In genomic region chr6:11772109-11772830, GRCh38 we compare ENCODE assay signal across 10 cellular contexts. TPM values are rescaled to one million over a fixed set of nuclear protein-coding genes. Genes with fewer than 3 reads are reported as not detected.
DNase-seq lines count a peak whose midpoint lies in the region; ATAC-seq and TF ChIP-seq lines count a peak whose summit lies in the region.
"Had no signal": no experiment of that assay in that cellular context is flagged by ENCODE, and none has a peak within 500 bp of the region (broad histone marks: within the 10 kb centered on the region; RNA-seq: fewer than 3 reads in every experiment).

No MANE protein-coding gene starts in this region.

- peak overlapping the region; percentile 48 for H3K27ac Mint-ChIP-seq in activated naive CD4-positive, alpha-beta T cell treated with anti-CD3 and anti-CD28 coated beads, Interleukin-2, amount 50 U/mL, for 24 hours
- no peak overlapping the region for H3K27ac Mint-ChIP-seq in natural killer cell

- RAD21 ChIA-PET in HCT116 (lab: Charles Lee; ENCODE audit: low non-redundant PET in 1 of 2, low total read pairs in 2 of 2, uncharacterized antibody in 2 of 2, unreplicated experiment in 2 of 2): no interaction called here

- H3K79me2 ChIP-seq in HCT116 (ENCODE audit: insufficient read depth, low read length): no peaks in the 10 kb centered on the region

- H3K4me3 Mint-ChIP-seq in activated naive CD4-positive, alpha-beta T cell treated with anti-CD3 and anti-CD28 coated beads, Interleukin-2, amount 50 U/mL, for 24 hours: no peak overlapping the region
- no peak overlapping the region for H3K4me3 Mint-ChIP-seq in natural killer cell

- H3K4me2 ChIP-seq in HCT116 (ENCODE audit: low read length): peak overlapping the region; percentile 73

- DNase-seq in 8988T: peak; percentile 49
- DNase-seq in HCT116 (ENCODE audit: low read depth, low spot score): peak; percentile 76
- peak; percentile 37 for DNase-seq in iPS-NIHi7 (ENCODE audit: extremely low spot score)
- no peak for DNase-seq in natural killer cell
- DNase-seq in NK-92 (lab: John Stamatoyannopoulos, UW; ENCODE audit: unreplicated experiment): no peak
- DNase-seq: activated CD4-positive, alpha-beta T cell treated with anti-CD3 and anti-CD28 coated beads, Interleukin-2, amount 50 U/mL, for 4 hours; glutamatergic neuron had no signal

- H3K36me3 ChIP-seq in HCT116 (ENCODE audit: control insufficient read depth in 1 of 2, insufficient read depth in 2 of 2, low read length in 2 of 2): no peaks in the 10 kb centered on the region

- peak overlapping the region; percentile 66 for H2AFZ ChIP-seq in HCT116 (ENCODE audit: low read depth, low read length, poor library complexity, severe bottlenecking)

- peak; percentile 21; the same call in 1 of the 2 replicates for TF ChIP-seq RAD21 in HCT116 (IDR thresholded peaks at IDR 0.05; ENCODE audit: low read depth)

- H3K9ac ChIP-seq in HCT116 (ENCODE audit: low read length): peak overlapping the region; percentile 49

- H3K4me1 ChIP-seq in HCT116 (ENCODE audit: control insufficient read depth in 1 of 2, insufficient read depth in 2 of 2, low read length in 2 of 2): peaks cover 28 to 54% of the 10 kb centered on the region in 2 experiments

- peak; percentile 74 for ATAC-seq in HCT116
- ATAC-seq in natural killer cell: no peak
- ATAC-seq in GM19452 (IDR thresholded peaks at IDR 0.05; ENCODE audit: unreplicated experiment): no peak
- no peak for ATAC-seq in GM18907 (IDR thresholded peaks at IDR 0.05; ENCODE audit: unreplicated experiment)

- no peak for TF ChIP-seq POLR2A in HCT116 (IDR thresholded peaks at IDR 0.05; ENCODE audit: borderline replicate concordance, extremely low read depth, insufficient read depth, insufficient read length)

- H3K36me3 Mint-ChIP-seq in activated naive CD4-positive, alpha-beta T cell treated with anti-CD3 and anti-CD28 coated beads, Interleukin-2, amount 50 U/mL, for 24 hours: no peaks in the 10 kb centered on the region
- H3K36me3 Mint-ChIP-seq in natural killer cell: no peaks in the 10 kb centered on the region

- no TSS peak for BruUV-seq in HCT116 (replicated peaks; lab: Mats Ljungman, UMichigan)

- H3K4me1 Mint-ChIP-seq in activated naive CD4-positive, alpha-beta T cell treated with anti-CD3 and anti-CD28 coated beads, Interleukin-2, amount 50 U/mL, for 24 hours: peaks cover 19% of the 10 kb centered on the region
- no peaks in the 10 kb centered on the region for H3K4me1 Mint-ChIP-seq in natural killer cell

- no peaks in the 10 kb centered on the region for H4K20me1 ChIP-seq in HCT116 (ENCODE audit: insufficient read depth)

- TF ChIP-seq CTCF in HCT116 (IDR thresholded peaks at IDR 0.05 in 2 of 3, conservative IDR thresholded peaks at IDR 0.05 in 1 of 3; ENCODE audit: borderline replicate concordance in 1 of 3, insufficient read depth in 1 of 3, low read depth in 2 of 3, low read length in 2 of 3) (no peak), natural killer cell (IDR thresholded peaks at IDR 0.05) (no peak)

- POLR2A ChIA-PET in HCT116 (lab: Charles Lee): no interaction called here

- H3K9me3 ChIP-seq in HCT116 (ENCODE audit: control insufficient read depth in 1 of 2, insufficient read depth in 1 of 2, low read depth in 1 of 2, low read length in 2 of 2): no peaks in the 10 kb centered on the region

- no peaks in the 10 kb centered on the region for H3K9me2 ChIP-seq in HCT116 (ENCODE audit: insufficient read depth)

- H3K4me3 ChIP-seq in HCT116 (replicated peaks in 1 of 2; ENCODE audit: low read depth in 1 of 2, low read length in 2 of 2): peak overlapping the region in 1 of 2 experiments; percentile 26; a peak in 1 of 4 replicates

- CTCF ChIA-PET in HCT116 (lab: Charles Lee): no interaction called here

- intact Hi-C loops in HCT116 (cut with micrococcal nuclease) (no loop called here), natural killer cell (cut with micrococcal nuclease) (no loop called here)

- H3K27me3 Mint-ChIP-seq in activated naive CD4-positive, alpha-beta T cell treated with anti-CD3 and anti-CD28 coated beads, Interleukin-2, amount 50 U/mL, for 24 hours: no peaks in the 10 kb centered on the region
- peaks cover 5 to 24% of the 10 kb centered on the region in 2 donors for H3K27me3 Mint-ChIP-seq in natural killer cell (ENCODE audit: low read depth in 2 of 2)

- peak overlapping the region; percentile 19; the same call in 1 of the 2 replicates for H3K27ac ChIP-seq in HCT116 (ENCODE audit: low read depth, low read length)

- no peaks in the 10 kb centered on the region for H3K9me3 Mint-ChIP-seq in activated naive CD4-positive, alpha-beta T cell treated with anti-CD3 and anti-CD28 coated beads, Interleukin-2, amount 50 U/mL, for 24 hours
- no peaks in the 10 kb centered on the region for H3K9me3 Mint-ChIP-seq in natural killer cell

- H3K27me3 ChIP-seq in HCT116 (ENCODE audit: insufficient read depth, low read length): no peaks in the 10 kb centered on the region

TF ChIP-seq in HCT116, 20 proteins besides CTCF, POLR2A, EP300 and RAD21 (continues in another document):
- TF ChIP-seq MAX (IDR thresholded peaks at IDR 0.05) (peak; percentile 57; the same call in 1 of the 2 replicates), POLR2AphosphoS5 (IDR thresholded peaks at IDR 0.05; ENCODE audit: low read depth, low read length) (peak; percentile 68; the same call in 1 of the 2 replicates), TCF7L2 (IDR thresholded peaks at IDR 0.05; ENCODE audit: borderline replicate concordance, extremely low read depth, insufficient read depth, insufficient read length) (peak; percentile 65), SIN3A (IDR thresholded peaks at IDR 0.05; ENCODE audit: low read depth) (no peak), ZBTB33 (IDR thresholded peaks at IDR 0.05; ENCODE audit: extremely low read depth, insufficient replicate concordance, low read length) (no peak), FOSL1 (IDR thresholded peaks at IDR 0.05; ENCODE audit: low read depth) (peak; percentile 92), YY1 (IDR thresholded peaks at IDR 0.05; ENCODE audit: extremely low read depth, insufficient replicate concordance, low read depth, low read length) (no peak), ZFX (IDR thresholded peaks at IDR 0.05) (no peak), JUND (IDR thresholded peaks at IDR 0.05) (peak; percentile 90), REST (IDR thresholded peaks at IDR 0.05; ENCODE audit: low read depth) (no peak), ATF3 (IDR thresholded peaks at IDR 0.05) (peak; percentile 92), SP1 (IDR thresholded peaks at IDR 0.05; ENCODE audit: low read depth) (peak; percentile 90), ZNF274 (IDR thresholded peaks at IDR 0.05; ENCODE audit: low read depth, low read length) (no peak), CBX3 (IDR thresholded peaks at IDR 0.05; ENCODE audit: low read depth) (peak; percentile 79), SRF (IDR thresholded peaks at IDR 0.05; ENCODE audit: low read depth) (peak; percentile 53; the same call in 1 of the 2 replicates), ELF1 (IDR thresholded peaks at IDR 0.05; ENCODE audit: borderline replicate concordance, low read depth) (no peak), EGR1 (IDR thresholded peaks at IDR 0.05; ENCODE audit: low read depth) (no peak), CEBPB (IDR thresholded peaks at IDR 0.05; ENCODE audit: low read depth) (peak; percentile 98)

RNA-seq across cellular contexts. Expression of gene ADTRP, which starts 6.3 kb away (rescaled TPM):
- total RNA-seq in HCT116 (2021; ENCODE audit: unreplicated experiment) (0.86 TPM), natural killer cell (1 to 10 TPM in 2 of 3 donors, not detected in 1; 1.1 to 1.5 TPM)
- polyA plus RNA-seq in HCT116 (2012): 0.55 and 0.83 TPM in 2 replicates

Comparison
In these comparisons a context has a peak if more than half of its experiments do, and no peak if none do; other contexts are left out.
1. DNase-seq: peak in 8988T (single experiment), HCT116 (single experiment) and iPS-NIHi7 (single experiment); none in natural killer cell (single experiment) and NK-92 (single experiment).